In genomic region chr17:45580914-45581313, GRCh38 we compare ENCODE assay signal across 17 cellular contexts.
"Had no signal": no experiment of that assay in that cellular context is flagged by ENCODE, and none has a peak within 500 bp of the region (broad histone marks: within the 10 kb centered on the region; RNA-seq: fewer than 3 reads in every experiment).

No MANE protein-coding gene starts in this region.

- H3K9me3 Mint-ChIP-seq: activated CD4-positive, alpha-beta memory T cell treated with anti-CD3 and anti-CD28 coated beads, Interleukin-2, amount 10 ng/mL, durations not matched to agents 7 days and 5 days; activated T-cell treated with anti-CD3 and anti-CD28 coated beads, Interleukin-2, amount 50 U/mL, for 72 hours; natural killer cell; type B pancreatic cell had no signal

- H3K27ac ChIP-seq: coronary artery, suprapubic skin had no signal

- H3K4me3 Mint-ChIP-seq: activated CD4-positive, alpha-beta memory T cell treated with anti-CD3 and anti-CD28 coated beads, Interleukin-2, amount 10 ng/mL, durations not matched to agents 7 days and 5 days; natural killer cell had no signal

- H3K9me3 ChIP-seq: gastrocnemius medialis, mucosa of descending colon, suprapubic skin had no signal

- H3K4me3 ChIP-seq: coronary artery, gastrocnemius medialis, lung, mucosa of descending colon, suprapubic skin had no signal

- DNase-seq: activated CD4-positive, alpha-beta memory T cell treated with anti-CD3 and anti-CD28 coated beads, Interleukin-2, amount 10 ng/mL, durations not matched to agents 7 days and 5 days; activated CD4-positive, CD25-positive, alpha-beta regulatory T cell treated with anti-CD3 and anti-CD28 coated beads, Interleukin-2, amount 50 U/mL, for 72 hours; activated CD8-positive, alpha-beta memory T cell treated with anti-CD3 and anti-CD28 coated beads, Interleukin-2, amount 50 U/mL, for 4 hours; activated gamma-delta T cell treated with Interleukin-2 at 50 U/mL for 16 hours; activated T-cell treated with anti-CD3 and anti-CD28 coated beads, Interleukin-2, amount 50 U/mL, for 72 hours; effector CD8-positive, alpha-beta T cell; gastrocnemius medialis; mucosa of descending colon; natural killer cell; stimulated activated CD4-positive, alpha-beta T cell treated with anti-CD3 and anti-CD28 coated beads, Interleukin-12 subunit alpha, Interleukin-12 subunit beta, amount 100 ng/mL, for 4 hours; stimulated activated naive CD4-positive, alpha-beta T cell treated with Interleukin-2 at 50 U/mL for 16 hours; SW 1271; T-helper 9 cell had no signal

- H3K36me3 Mint-ChIP-seq: natural killer cell had no signal

- H3K36me3 ChIP-seq: gastrocnemius medialis, suprapubic skin had no signal

- H3K27ac Mint-ChIP-seq: activated CD4-positive, alpha-beta memory T cell treated with anti-CD3 and anti-CD28 coated beads, Interleukin-2, amount 10 ng/mL, durations not matched to agents 7 days and 5 days; activated T-cell treated with anti-CD3 and anti-CD28 coated beads, Interleukin-2, amount 50 U/mL, for 72 hours; natural killer cell; type B pancreatic cell had no signal

- H3K27me3 ChIP-seq: suprapubic skin had no signal

- ATAC-seq: activated T-cell treated with anti-CD3 and anti-CD28 coated beads, Interleukin-2, amount 50 U/mL, for 72 hours; gastrocnemius medialis; mucosa of descending colon; natural killer cell had no signal
